Comparison of ENCODE assay signal across 16 cellular contexts in the genomic region with DNA sequence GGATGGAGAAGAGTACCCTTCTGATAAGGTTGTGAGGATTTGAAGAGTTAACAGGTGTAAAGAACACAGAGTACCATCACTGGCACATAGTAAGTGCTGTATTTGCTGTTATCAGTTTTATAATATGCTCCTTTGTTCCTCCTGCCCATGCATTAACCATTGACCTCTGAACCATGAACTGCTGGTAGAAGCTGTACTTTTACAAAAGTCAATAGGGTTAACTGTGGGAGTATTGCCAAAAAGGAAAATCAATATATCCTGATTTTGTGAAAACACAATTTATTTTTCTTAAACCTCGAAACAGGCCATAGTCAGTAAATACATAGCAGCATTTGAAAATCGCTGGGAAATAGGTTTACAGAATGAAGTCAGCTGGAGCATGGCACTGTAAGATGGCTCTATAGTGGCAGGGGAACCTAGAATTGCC. TPM values are rescaled to one million over a fixed set of nuclear protein-coding genes. Genes with fewer than 3 reads are reported as not detected.
DNase-seq lines count a peak whose midpoint lies in the region; ATAC-seq and TF ChIP-seq lines count a peak whose summit lies in the region.
"Had no signal": no experiment of that assay in that cellular context is flagged by ENCODE, and none has a peak within 500 bp of the region (broad histone marks: within the 10 kb centered on the region; RNA-seq: fewer than 3 reads in every experiment).

No MANE protein-coding gene starts in this region.

- peaks cover 38 to 47% of the 10 kb centered on the region in 2 donors for H3K4me1 Mint-ChIP-seq in natural killer cell
- H3K4me1 Mint-ChIP-seq in natural killer cell treated with Interleukin-12 subunit alpha and Interleukin-12 subunit beta and Interleukin-15 and Interleukin-18, amount 100 ng/mL, for 72 hours (ENCODE audit: low read depth in 2 of 2), result peaks cover 0 to 24% of the 10 kb centered on the region in 2 donors
- H3K4me1 Mint-ChIP-seq in stimulated activated effector memory CD8-positive, alpha-beta T cell treated with anti-CD3 and anti-CD28 coated beads, Interleukin-12 subunit alpha, Interleukin-12 subunit beta, amount 100 ng/mL, for 72 hours, result no peaks in the 10 kb centered on the region
- H3K4me1 Mint-ChIP-seq in endothelial cell (ENCODE audit: unreplicated experiment), result no peaks in the 10 kb centered on the region
- H3K4me1 Mint-ChIP-seq: CD14-positive monocyte, H9 had no signal

- no peaks in the 10 kb centered on the region for H3K36me3 ChIP-seq in liver (ENCODE audit: control insufficient read depth in 4 of 4, insufficient read depth in 3 of 4, low read depth in 1 of 4, low read length in 3 of 4)

- WGBS in liver, result 38% methylated on average over 2 of the region's 2 CpGs

- H3K9me3 Mint-ChIP-seq in natural killer cell (peaks cover 2 to 4% of the 10 kb centered on the region in 2 donors), endothelial cell (ENCODE audit: unreplicated experiment) (no peaks in the 10 kb centered on the region)
- peaks cover 3% of the 10 kb centered on the region for H3K9me3 Mint-ChIP-seq in natural killer cell treated with Interleukin-12 subunit alpha and Interleukin-12 subunit beta and Interleukin-15 and Interleukin-18, amount 100 ng/mL, for 72 hours
- peaks cover 4% of the 10 kb centered on the region for H3K9me3 Mint-ChIP-seq in stimulated activated effector memory CD8-positive, alpha-beta T cell treated with anti-CD3 and anti-CD28 coated beads, Interleukin-12 subunit alpha, Interleukin-12 subunit beta, amount 100 ng/mL, for 72 hours

- H3K27ac Mint-ChIP-seq in natural killer cell (peak overlapping the region; percentile 40 to 78), endothelial cell (ENCODE audit: unreplicated experiment) (no peak overlapping the region)
- peak overlapping the region in 1 of 2 donors; percentile 80 for H3K27ac Mint-ChIP-seq in natural killer cell treated with Interleukin-12 subunit alpha and Interleukin-12 subunit beta and Interleukin-15 and Interleukin-18, amount 100 ng/mL, for 72 hours
- H3K27ac Mint-ChIP-seq in stimulated activated effector memory CD8-positive, alpha-beta T cell treated with anti-CD3 and anti-CD28 coated beads, Interleukin-12 subunit alpha, Interleukin-12 subunit beta, amount 100 ng/mL, for 72 hours, result peak overlapping the region; percentile 37
- H3K27ac Mint-ChIP-seq: CD14-positive monocyte; CD4-positive, alpha-beta memory T cell; H9 had no signal

- H3K27ac ChIP-seq in liver (ENCODE audit: low read depth in 1 of 2, low read length in 2 of 2), result peak overlapping the region; percentile 21 to 55
- H3K27ac ChIP-seq: 22Rv1, A549 had no signal

- intact Hi-C loops in natural killer cell (cut with micrococcal nuclease), result no loop called here

- no peak overlapping the region for H3K4me3 Mint-ChIP-seq in natural killer cell
- no peak overlapping the region for H3K4me3 Mint-ChIP-seq in natural killer cell treated with Interleukin-12 subunit alpha and Interleukin-12 subunit beta and Interleukin-15 and Interleukin-18, amount 100 ng/mL, for 72 hours
- H3K4me3 Mint-ChIP-seq in stimulated activated effector memory CD8-positive, alpha-beta T cell treated with anti-CD3 and anti-CD28 coated beads, Interleukin-12 subunit alpha, Interleukin-12 subunit beta, amount 100 ng/mL, for 72 hours, result no peak overlapping the region
- H3K4me3 Mint-ChIP-seq in endothelial cell (ENCODE audit: unreplicated experiment), result no peak overlapping the region
- H3K4me3 Mint-ChIP-seq: CD14-positive monocyte; CD4-positive, alpha-beta memory T cell; H9 had no signal

- peak; percentile 35 to 51 for TF ChIP-seq RAD21 in liver (IDR thresholded peaks at IDR 0.05)

- H3K9ac ChIP-seq in liver (ENCODE audit: low read depth in 1 of 2, low read length in 2 of 2), result no peak overlapping the region

- no peaks in the 10 kb centered on the region for H3K27me3 ChIP-seq in liver (ENCODE audit: control insufficient read depth in 4 of 4, insufficient read depth in 4 of 4, low read length in 3 of 4)

- H3K4me1 ChIP-seq in liver (ENCODE audit: control insufficient read depth in 4 of 4, insufficient read depth in 4 of 4, low read length in 3 of 4), result peaks cover 12 to 54% (median 39%) of the 10 kb centered on the region in 4 donors

- no peak overlapping the region for H3K4me3 ChIP-seq in liver (ENCODE audit: low read depth in 1 of 3, low read length in 3 of 3)
- H3K4me3 ChIP-seq: A549 had no signal

- TF ChIP-seq CTCF in natural killer cell (IDR thresholded peaks at IDR 0.05), result no peak
- TF ChIP-seq CTCF in liver (IDR thresholded peaks at IDR 0.05; ENCODE audit: low read depth, low read length, missing input control), result no peak
- no peak for TF ChIP-seq CTCF in endothelial cell (IDR thresholded peaks at IDR 0.05; ENCODE audit: unreplicated experiment)

- H3K27me3 Mint-ChIP-seq in natural killer cell (ENCODE audit: low read depth in 2 of 2), result no peaks in the 10 kb centered on the region
- no peaks in the 10 kb centered on the region for H3K27me3 Mint-ChIP-seq in natural killer cell treated with Interleukin-12 subunit alpha and Interleukin-12 subunit beta and Interleukin-15 and Interleukin-18, amount 100 ng/mL, for 72 hours
- no peaks in the 10 kb centered on the region for H3K27me3 Mint-ChIP-seq in endothelial cell (ENCODE audit: unreplicated experiment)
- H3K27me3 Mint-ChIP-seq: CD4-positive, alpha-beta memory T cell had no signal

- no peak for DNase-seq in natural killer cell
- no peak for DNase-seq in natural killer cell treated with Interleukin-12 subunit alpha and Interleukin-12 subunit beta and Interleukin-15 and Interleukin-18, amount 100 ng/mL, for 72 hours (ENCODE audit: low spot score)
- no peak for DNase-seq in stimulated activated effector memory CD8-positive, alpha-beta T cell treated with anti-CD3 and anti-CD28 coated beads, Interleukin-12 subunit alpha, Interleukin-12 subunit beta, amount 100 ng/mL, for 72 hours (ENCODE audit: low spot score in 2 of 2)
- DNase-seq in NCI-H345 (lab: John Stamatoyannopoulos, UW), result no peak
- DNase-seq in C1 segment of cervical spinal cord (lab: John Stamatoyannopoulos, UW), result no peak
- DNase-seq in endothelial cell (ENCODE audit: low spot score), result no peak
- DNase-seq: AML-193; CD4-positive, alpha-beta memory T cell; DMS153; DMS79; GDM1; H9 had no signal

- H3K36me3 Mint-ChIP-seq in natural killer cell, result peaks cover 8% of the 10 kb centered on the region
- peaks cover 5% of the 10 kb centered on the region for H3K36me3 Mint-ChIP-seq in natural killer cell treated with Interleukin-12 subunit alpha and Interleukin-12 subunit beta and Interleukin-15 and Interleukin-18, amount 100 ng/mL, for 72 hours
- no peaks in the 10 kb centered on the region for H3K36me3 Mint-ChIP-seq in stimulated activated effector memory CD8-positive, alpha-beta T cell treated with anti-CD3 and anti-CD28 coated beads, Interleukin-12 subunit alpha, Interleukin-12 subunit beta, amount 100 ng/mL, for 72 hours
- no peaks in the 10 kb centered on the region for H3K36me3 Mint-ChIP-seq in endothelial cell (ENCODE audit: low read depth, unreplicated experiment)
- H3K36me3 Mint-ChIP-seq: CD14-positive monocyte had no signal

- peaks cover 0 to 7% (median 1%) of the 10 kb centered on the region in 4 donors for H3K9me3 ChIP-seq in liver (ENCODE audit: control insufficient read depth in 4 of 4, low read length in 3 of 4)

- no peak for ATAC-seq in natural killer cell
- ATAC-seq in natural killer cell treated with Interleukin-12 subunit alpha and Interleukin-12 subunit beta and Interleukin-15 and Interleukin-18, amount 100 ng/mL, for 72 hours, result no peak
- ATAC-seq in stimulated activated effector memory CD8-positive, alpha-beta T cell treated with anti-CD3 and anti-CD28 coated beads, Interleukin-12 subunit alpha, Interleukin-12 subunit beta, amount 100 ng/mL, for 72 hours, result no peak
- ATAC-seq: A549 had no signal

TF ChIP-seq in liver, 16 proteins besides CTCF, POLR2A, EP300 and RAD21 (continues in another document):
- peak; percentile 87 to 92 for TF ChIP-seq RXRA (IDR thresholded peaks at IDR 0.05)
- TF ChIP-seq, protein P1, sequence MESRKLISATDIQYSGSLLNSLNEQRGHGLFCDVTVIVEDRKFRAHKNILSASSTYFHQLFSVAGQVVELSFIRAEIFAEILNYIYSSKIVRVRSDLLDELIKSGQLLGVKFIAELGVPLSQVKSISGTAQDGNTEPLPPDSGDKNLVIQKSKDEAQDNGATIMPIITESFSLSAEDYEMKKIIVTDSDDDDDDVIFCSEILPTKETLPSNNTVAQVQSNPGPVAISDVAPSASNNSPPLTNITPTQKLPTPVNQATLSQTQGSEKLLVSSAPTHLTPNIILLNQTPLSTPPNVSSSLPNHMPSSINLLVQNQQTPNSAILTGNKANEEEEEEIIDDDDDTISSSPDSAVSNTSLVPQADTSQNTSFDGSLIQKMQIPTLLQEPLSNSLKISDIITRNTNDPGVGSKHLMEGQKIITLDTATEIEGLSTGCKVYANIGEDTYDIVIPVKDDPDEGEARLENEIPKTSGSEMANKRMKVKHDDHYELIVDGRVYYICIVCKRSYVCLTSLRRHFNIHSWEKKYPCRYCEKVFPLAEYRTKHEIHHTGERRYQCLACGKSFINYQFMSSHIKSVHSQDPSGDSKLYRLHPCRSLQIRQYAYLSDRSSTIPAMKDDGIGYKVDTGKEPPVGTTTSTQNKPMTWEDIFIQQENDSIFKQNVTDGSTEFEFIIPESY (IDR thresholded peaks at IDR 0.05), result peak; percentile 75
- TF ChIP-seq NR2F2 (IDR thresholded peaks at IDR 0.05), result peak; percentile 84
- no peak for TF ChIP-seq TAF1 (conservative IDR thresholded peaks at IDR 0.05)
- TF ChIP-seq EGR1 (IDR thresholded peaks at IDR 0.05; ENCODE audit: low read depth in 2 of 2), result peak in 1 of 2 donors; percentile 58
- TF ChIP-seq FOXA2 (IDR thresholded peaks at IDR 0.05), result peak; percentile 89
- TF ChIP-seq, protein P2, sequence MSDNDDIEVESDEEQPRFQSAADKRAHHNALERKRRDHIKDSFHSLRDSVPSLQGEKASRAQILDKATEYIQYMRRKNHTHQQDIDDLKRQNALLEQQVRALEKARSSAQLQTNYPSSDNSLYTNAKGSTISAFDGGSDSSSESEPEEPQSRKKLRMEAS (IDR thresholded peaks at IDR 0.05), result peak; percentile 93

RNA-seq across cellular contexts. Expression of a gene that starts 18.9 kb away (rescaled TPM):
- 10 to 100 TPM; 47.0 to 71.7 (median 59.2) TPM for total RNA-seq in natural killer cell
- 100 to 1,000 TPM in 1 of 2 donors, 10 to 100 TPM in 1; 63.7 to 125 TPM for total RNA-seq in natural killer cell treated with Interleukin-12 subunit alpha and Interleukin-12 subunit beta and Interleukin-15 and Interleukin-18, amount 100 ng/mL, for 72 hours
- total RNA-seq in liver, result 100 to 1,000 TPM in 1 of 2 donors, 10 to 100 TPM in 1; 55.6 to 674 TPM
- 1,000 to 10,000 TPM in 1 of 2 donors, 100 to 1,000 TPM in 1; 618 to 1,315 TPM for polyA plus RNA-seq in liver
- 50.6 TPM for total RNA-seq in endothelial cell (ENCODE audit: unreplicated experiment)
